ENCODE assay signal across 14 cellular contexts in genomic region chr4:76611611-76612010, GRCh38.
A peak's percentile ranks its signal among the peaks of the same experiment; 100 is the strongest.
DNase-seq lines count a peak whose midpoint lies in the region; ATAC-seq, FAIRE-seq and TF ChIP-seq lines count a peak whose summit lies in the region.
"Had no signal": no experiment of that assay in that cellular context is flagged by ENCODE, and none has a peak within 500 bp of the region (broad histone marks: within the 10 kb centered on the region; RNA-seq: fewer than 3 reads in every experiment).

No MANE protein-coding gene starts in this region.

- no peak for FAIRE-seq in pancreas (lab: Jason Lieb, UNC)

- H3K27ac ChIP-seq in pancreas, result peak overlapping the region; percentile 19 to 75 (median 54)
- H3K27ac ChIP-seq: KMS-11, vagina had no signal

- WGBS in pancreas, 2 donors, result 15 to 18% methylated on average over 5 of the region's 5 CpGs

- H3K9me3 ChIP-seq in pancreas, result no peaks in the 10 kb centered on the region
- H3K9me3 ChIP-seq: vagina had no signal

- intact Hi-C loops in left ventricle myocardium superior (cut with micrococcal nuclease) (no loop called here), pancreas (cut with DNase I) (no loop called here)

- H3K4me3 ChIP-seq in pancreas, result peak overlapping the region in 2 of 4 donors; percentile 3 to 4
- H3K4me3 ChIP-seq: vagina had no signal

- DNase-seq in AG08396 (ENCODE audit: low spot score) (peak; percentile 18), astrocyte of the hippocampus (ENCODE audit: low read depth, low spot score) (peak; percentile 51), left ventricle myocardium superior (no peak), pancreas (peak in 5 of 6 donors; percentile 42 to 64 (median 59)), NCI-H2107 (lab: John Stamatoyannopoulos, UW) (no peak), NCI-H2227 treated with DMSO at 0.1 percent for 48 hours (lab: John Stamatoyannopoulos, UW) (no peak)
- DNase-seq: activated T-cell treated with anti-CD3 and anti-CD28 coated beads, Interleukin-2, amount 50 U/mL, for 1 hour; central memory CD4-positive, alpha-beta T cell; GF-D8; naive B cell had no signal

- H3K4me1 ChIP-seq in pancreas, result peaks cover 4 to 18% (median 16%) of the 10 kb centered on the region in 3 donors

- no peak for TF ChIP-seq CTCF in pancreas (IDR thresholded peaks at IDR 0.05)

- ATAC-seq in left ventricle myocardium superior, result peak; percentile 61
- ATAC-seq in pancreas, result peak; percentile 87 to 93 (median 90)
- ATAC-seq in GM21367 (IDR thresholded peaks at IDR 0.05; ENCODE audit: unreplicated experiment), result no peak
- no peak for ATAC-seq in HG03097 (IDR thresholded peaks at IDR 0.05; ENCODE audit: low FRiP score, unreplicated experiment)

- H3K27me3 ChIP-seq in pancreas, result no peaks in the 10 kb centered on the region
- H3K27me3 ChIP-seq: vagina had no signal

- H3K36me3 ChIP-seq in pancreas, result no peaks in the 10 kb centered on the region
- H3K36me3 ChIP-seq: vagina had no signal

Comparison
In these comparisons a context has a peak if more than half of its experiments do, and no peak if none do; other contexts are left out.
1. DNase-seq: peak in AG08396 (single experiment), astrocyte of the hippocampus (single experiment) and pancreas (5 of 6); none in left ventricle myocardium superior (single experiment), NCI-H2107 (single experiment) and NCI-H2227 treated with DMSO at 0.1 percent for 48 hours (single experiment).
2. ATAC-seq: peak in left ventricle myocardium superior (single experiment) and pancreas (4 of 4); none in GM21367 (single experiment) and HG03097 (single experiment).